ENCODE assay signal across 8 cellular contexts in the genomic region with DNA sequence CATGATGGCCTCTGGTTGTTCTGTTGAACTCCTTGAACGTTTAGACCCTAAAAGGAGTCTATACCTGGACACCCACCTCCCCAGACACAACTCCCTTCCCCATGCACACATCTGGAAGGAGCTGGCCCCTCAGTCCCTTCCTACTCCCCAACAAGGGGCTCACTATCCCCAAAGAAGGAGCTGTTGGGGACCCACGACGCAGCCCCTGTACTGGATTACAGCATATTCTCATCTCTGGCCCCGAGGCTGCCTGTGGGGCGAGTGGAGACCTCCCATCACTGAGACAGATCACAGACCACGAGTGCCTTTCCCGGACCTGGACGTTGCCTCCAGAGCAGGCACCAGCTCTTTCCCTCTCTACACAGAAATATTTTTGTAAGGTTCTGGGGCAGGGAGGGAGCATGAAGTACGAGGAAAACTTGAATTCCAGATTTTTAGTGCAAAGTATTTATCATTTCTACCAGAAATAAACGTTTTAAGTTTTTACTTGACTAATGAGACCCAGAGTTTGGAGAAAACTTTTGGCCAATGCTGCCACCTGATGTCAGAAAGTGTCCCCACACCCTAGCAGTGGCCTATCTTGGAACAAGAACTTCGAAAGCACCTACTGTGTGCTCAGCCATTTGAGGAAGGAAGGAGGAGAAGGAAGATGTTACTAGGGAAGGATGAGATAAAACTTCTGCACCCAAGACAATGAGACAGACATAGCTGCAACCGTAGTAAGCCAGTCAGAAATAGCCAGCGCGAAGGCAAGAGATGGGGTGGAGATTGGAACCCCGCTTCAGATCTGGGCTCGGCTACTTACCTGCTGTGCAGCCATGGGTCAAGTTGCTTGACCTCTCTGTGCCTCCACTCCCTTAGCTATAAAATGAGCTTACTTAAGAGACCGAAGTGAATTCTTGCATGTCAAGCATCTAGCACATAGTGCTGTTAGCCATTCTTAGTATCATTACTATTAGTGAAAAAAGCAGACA. TPM values are rescaled to one million over a fixed set of nuclear protein-coding genes. Genes with fewer than 3 reads are reported as not detected.
DNase-seq lines count a peak whose midpoint lies in the region; ATAC-seq and TF ChIP-seq lines count a peak whose summit lies in the region.

No MANE protein-coding gene starts in this region.

- POLR2A ChIA-PET in Caco-2 (lab: Charles Lee) = no interaction called here

- TF ChIP-seq EP300 in Ishikawa (IDR thresholded peaks at IDR 0.05; ENCODE audit: borderline replicate concordance) = no peak

- H3K27ac Mint-ChIP-seq in Caco-2 (ENCODE audit: unreplicated experiment) = no peak overlapping the region
- H3K27ac Mint-ChIP-seq in brain = peak overlapping the region in 1 of 5 experiments; percentile 27

- H3K9me3 Mint-ChIP-seq in Caco-2 (ENCODE audit: unreplicated experiment) (no peaks in the 10 kb centered on the region), brain (peaks cover 0 to 2% (median 0%) of the 10 kb centered on the region in 5 experiments)

- H3K4me1 ChIP-seq in Caco-2 = no peaks in the 10 kb centered on the region

- no peak for TF ChIP-seq POLR2A in lower leg skin (IDR thresholded peaks at IDR 0.05)

- no peak overlapping the region for H3K4me3 Mint-ChIP-seq in Caco-2 (ENCODE audit: unreplicated experiment)
- no peak overlapping the region for H3K4me3 Mint-ChIP-seq in brain

- CTCF ChIA-PET in Caco-2 (lab: Charles Lee) = interaction anchor here (0.7 to 12.8 kb wide), 14 partner anchors 13 to 287 kb away, joined by 3 to 246 read pairs (median 4); no protein-coding TSS in a partner anchor

- DNase-seq in Caco-2 (peak in 1 of 2 experiments; percentile 67), myocyte (ENCODE audit: low read depth) (peak; percentile 44), left lobe of liver (ENCODE audit: low spot score) (no peak), dedifferentiated amniotic fluid mesenchymal stem cell (ENCODE audit: extremely low spot score) (no peak), occipital lobe (lab: John Stamatoyannopoulos, UW) (no peak), lower leg skin (ENCODE audit: low spot score in 2 of 2) (no peak)

- intact Hi-C loops in Caco-2 (cut with micrococcal nuclease; ENCODE audit: unreplicated experiment) (loop anchor here (1.0 kb wide), 2 partner anchors 44 to 57 kb away; no protein-coding TSS in a partner anchor), lower leg skin (cut with DNase I; ENCODE audit: low total_unique reads) (loop anchor here (5.0 kb wide), 1 partner anchor 57 kb away; no protein-coding TSS in a partner anchor)

- 55 to 56% methylated on average over 17 of the region's 17 CpGs for WGBS in lower leg skin, 2 donors

- TF ChIP-seq CTCF in Caco-2 (IDR thresholded peaks at IDR 0.05; ENCODE audit: insufficient read depth in 1 of 2, low read depth in 1 of 2, low read length in 1 of 2, severe bottlenecking in 1 of 2, unreplicated experiment in 1 of 2) (peak; percentile 88 to 91), brain (conservative IDR thresholded peaks at IDR 0.05) (peak; percentile 90 to 95), lower leg skin (IDR thresholded peaks at IDR 0.05) (peak in 1 of 3 donors; percentile 47)

- no peak for ATAC-seq in left lobe of liver

- H3K9me3 ChIP-seq in Caco-2 = no peaks in the 10 kb centered on the region

- H3K4me1 Mint-ChIP-seq in Caco-2 (ENCODE audit: low read depth, unreplicated experiment) (no peaks in the 10 kb centered on the region), brain (peaks cover 17% of the 10 kb centered on the region)

- H3K27me3 Mint-ChIP-seq in Caco-2 (ENCODE audit: insufficient read depth, unreplicated experiment) (peaks cover 4% of the 10 kb centered on the region), brain (peaks cover 5% of the 10 kb centered on the region)

- H3K36me3 Mint-ChIP-seq in Caco-2 (ENCODE audit: insufficient read depth, unreplicated experiment) (no peaks in the 10 kb centered on the region), brain (no peaks in the 10 kb centered on the region)

- no peaks in the 10 kb centered on the region for H3K36me3 ChIP-seq in Caco-2 (ENCODE audit: control insufficient read depth, insufficient read depth, low read length)

- TF ChIP-seq RAD21 in Ishikawa (IDR thresholded peaks at IDR 0.05; ENCODE audit: low read depth) = peak; percentile 67

- H3K27me3 ChIP-seq in Caco-2 (replicated peaks; ENCODE audit: control insufficient read depth, insufficient read depth, low read length) = peaks cover 3% of the 10 kb centered on the region; the same call in 1 of the 2 replicates

- TSS peak; percentile 55 for BruUV-seq in Caco-2 (replicated peaks; lab: Mats Ljungman, UMichigan)

- no peak overlapping the region for H3K4me3 ChIP-seq in Caco-2 (ENCODE audit: low read depth, low read length)
- no peak overlapping the region for H3K4me3 ChIP-seq in lower leg skin (ENCODE audit: low read depth, poor library complexity, severe bottlenecking)

TF ChIP-seq in Ishikawa, 13 proteins besides CTCF, POLR2A, EP300 and RAD21:
- TF ChIP-seq YY1 (IDR thresholded peaks at IDR 0.05; ENCODE audit: low read depth) (no peak), FOXM1 (IDR thresholded peaks at IDR 0.05; ENCODE audit: borderline replicate concordance, low read depth) (no peak), TCF12 (IDR thresholded peaks at IDR 0.05; ENCODE audit: low read depth) (no peak), NFIC (IDR thresholded peaks at IDR 0.05) (no peak), CREB1 (IDR thresholded peaks at IDR 0.05; ENCODE audit: low read depth) (no peak), ZBTB7A (IDR thresholded peaks at IDR 0.05; ENCODE audit: low read depth) (no peak), TAF1 (IDR thresholded peaks at IDR 0.05; ENCODE audit: low read depth) (no peak), CEBPB (IDR thresholded peaks at IDR 0.05) (no peak), EGR1 (IDR thresholded peaks at IDR 0.05) (no peak), TEAD4 (IDR thresholded peaks at IDR 0.05) (no peak)
- TF ChIP-seq, protein P1, sequence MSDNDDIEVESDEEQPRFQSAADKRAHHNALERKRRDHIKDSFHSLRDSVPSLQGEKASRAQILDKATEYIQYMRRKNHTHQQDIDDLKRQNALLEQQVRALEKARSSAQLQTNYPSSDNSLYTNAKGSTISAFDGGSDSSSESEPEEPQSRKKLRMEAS (IDR thresholded peaks at IDR 0.05) = no peak
- TF ChIP-seq, protein P2, sequence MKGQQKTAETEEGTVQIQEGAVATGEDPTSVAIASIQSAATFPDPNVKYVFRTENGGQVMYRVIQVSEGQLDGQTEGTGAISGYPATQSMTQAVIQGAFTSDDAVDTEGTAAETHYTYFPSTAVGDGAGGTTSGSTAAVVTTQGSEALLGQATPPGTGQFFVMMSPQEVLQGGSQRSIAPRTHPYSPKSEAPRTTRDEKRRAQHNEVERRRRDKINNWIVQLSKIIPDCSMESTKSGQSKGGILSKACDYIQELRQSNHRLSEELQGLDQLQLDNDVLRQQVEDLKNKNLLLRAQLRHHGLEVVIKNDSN (IDR thresholded peaks at IDR 0.05) = no peak
- TF ChIP-seq, protein P3, sequence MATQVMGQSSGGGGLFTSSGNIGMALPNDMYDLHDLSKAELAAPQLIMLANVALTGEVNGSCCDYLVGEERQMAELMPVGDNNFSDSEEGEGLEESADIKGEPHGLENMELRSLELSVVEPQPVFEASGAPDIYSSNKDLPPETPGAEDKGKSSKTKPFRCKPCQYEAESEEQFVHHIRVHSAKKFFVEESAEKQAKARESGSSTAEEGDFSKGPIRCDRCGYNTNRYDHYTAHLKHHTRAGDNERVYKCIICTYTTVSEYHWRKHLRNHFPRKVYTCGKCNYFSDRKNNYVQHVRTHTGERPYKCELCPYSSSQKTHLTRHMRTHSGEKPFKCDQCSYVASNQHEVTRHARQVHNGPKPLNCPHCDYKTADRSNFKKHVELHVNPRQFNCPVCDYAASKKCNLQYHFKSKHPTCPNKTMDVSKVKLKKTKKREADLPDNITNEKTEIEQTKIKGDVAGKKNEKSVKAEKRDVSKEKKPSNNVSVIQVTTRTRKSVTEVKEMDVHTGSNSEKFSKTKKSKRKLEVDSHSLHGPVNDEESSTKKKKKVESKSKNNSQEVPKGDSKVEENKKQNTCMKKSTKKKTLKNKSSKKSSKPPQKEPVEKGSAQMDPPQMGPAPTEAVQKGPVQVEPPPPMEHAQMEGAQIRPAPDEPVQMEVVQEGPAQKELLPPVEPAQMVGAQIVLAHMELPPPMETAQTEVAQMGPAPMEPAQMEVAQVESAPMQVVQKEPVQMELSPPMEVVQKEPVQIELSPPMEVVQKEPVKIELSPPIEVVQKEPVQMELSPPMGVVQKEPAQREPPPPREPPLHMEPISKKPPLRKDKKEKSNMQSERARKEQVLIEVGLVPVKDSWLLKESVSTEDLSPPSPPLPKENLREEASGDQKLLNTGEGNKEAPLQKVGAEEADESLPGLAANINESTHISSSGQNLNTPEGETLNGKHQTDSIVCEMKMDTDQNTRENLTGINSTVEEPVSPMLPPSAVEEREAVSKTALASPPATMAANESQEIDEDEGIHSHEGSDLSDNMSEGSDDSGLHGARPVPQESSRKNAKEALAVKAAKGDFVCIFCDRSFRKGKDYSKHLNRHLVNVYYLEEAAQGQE (IDR thresholded peaks at IDR 0.05; ENCODE audit: low read depth) = no peak

RNA-seq across cellular contexts. Expression of a gene that starts 10.2 kb away (rescaled TPM):
- total RNA-seq in Caco-2 (2022) (not detected in 2 replicates), myocyte (not detected in 2 replicates), left lobe of liver (not detected), occipital lobe (not detected), lower leg skin (100 to 1,000 TPM in 3 of 4 donors, 10 to 100 TPM in 1; 74.1 to 112 (median 103) TPM)
- polyA plus RNA-seq in brain (ENCODE audit: insufficient read depth, low read depth, low replicate concordance) = 0.58 TPM
- polyA plus RNA-seq in myocyte (2012) = not detected

RNA-seq across cellular contexts. Expression of a gene that starts 18.9 kb away (rescaled TPM):
- 30.3 and 31.3 TPM in 2 replicates for total RNA-seq in Caco-2 (2022)
- 13.7 TPM for polyA plus RNA-seq in brain (ENCODE audit: insufficient read depth, low read depth, low replicate concordance)
- total RNA-seq in myocyte = 6.3 and 9.3 TPM in 2 replicates
- 3.0 TPM for polyA plus RNA-seq in myocyte (2012)
- total RNA-seq in left lobe of liver = 345 TPM
- 1.4 TPM for total RNA-seq in occipital lobe
- total RNA-seq in lower leg skin = 10 to 100 TPM in 2 of 4 donors, 1 to 10 TPM in 2; 3.0 to 15.4 (median 9.1) TPM

Comparison
In these comparisons a context has a peak if more than half of its experiments do, and no peak if none do; other contexts are left out.
1. RNA of a gene that starts 10.2 kb away (total RNA-seq): 74.1 to 112 TPM in lower leg skin; not detected in Caco-2, not detected in myocyte, not detected in left lobe of liver (single experiment) and not detected in occipital lobe (single experiment); every median in the first group is over 10 times any median in the second.
2. RNA of a gene that starts 18.9 kb away (total RNA-seq): 345 TPM in left lobe of liver (single experiment); 30.3 to 31.3 TPM in Caco-2, 3.0 to 15.4 TPM in lower leg skin, 6.3 to 9.3 TPM in myocyte and 1.4 TPM in occipital lobe (single experiment); every median in the first group is over 10 times any median in the second.